Comparison of ENCODE assay signal across 9 cellular contexts in the genomic region with DNA sequence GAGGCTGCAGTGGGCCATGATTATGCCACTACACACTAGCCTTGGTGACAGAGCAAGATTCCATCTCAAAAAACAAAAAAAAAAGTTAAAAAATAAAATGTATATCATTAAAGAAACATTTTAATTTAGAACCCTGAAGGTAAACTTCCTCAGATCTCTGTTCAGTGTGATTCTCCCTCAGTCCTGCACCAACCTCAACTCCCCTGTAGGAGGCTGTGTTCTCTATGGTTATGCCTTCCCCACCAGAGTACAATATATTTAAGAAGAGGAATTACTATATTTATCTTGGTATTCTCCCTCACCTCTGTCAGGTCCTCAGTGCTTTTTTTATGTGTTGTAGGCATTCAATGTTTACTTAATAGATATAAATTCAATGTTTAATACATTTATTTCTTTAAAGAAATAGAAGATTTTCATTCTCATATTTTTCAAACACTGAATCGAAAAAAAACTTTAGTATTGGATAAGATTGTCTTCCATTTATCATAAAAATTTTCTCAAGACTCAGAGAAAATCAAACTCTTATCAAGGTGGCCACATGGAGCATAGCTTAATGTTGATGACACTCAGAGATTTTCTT. TPM values are rescaled to one million over a fixed set of nuclear protein-coding genes. Genes with fewer than 3 reads are reported as not detected.
A peak's percentile ranks its signal among the peaks of the same experiment; 100 is the strongest.
DNase-seq lines count a peak whose midpoint lies in the region; ATAC-seq and TF ChIP-seq lines count a peak whose summit lies in the region.
"Had no signal": no experiment of that assay in that cellular context is flagged by ENCODE, and none has a peak within 500 bp of the region (broad histone marks: within the 10 kb centered on the region; RNA-seq: fewer than 3 reads in every experiment).

No MANE protein-coding gene starts in this region.

- intact Hi-C loops in activated B cell treated with CpG ODN at 0.5 μM for 24 hours (cut with micrococcal nuclease) (loop anchor here (1.0 to 2.0 kb wide), 4 partner anchors 37 to 467 kb away; no protein-coding TSS in a partner anchor), esophagus squamous epithelium (cut with DNase I) (loop anchor here (10.0 kb wide), 1 partner anchor 75 kb away; no protein-coding TSS in a partner anchor), spleen (cut with DNase I; ENCODE audit: low total_unique reads) (loop anchor here (10.0 kb wide), 1 partner anchor 75 kb away; no protein-coding TSS in a partner anchor)

- TF ChIP-seq CTCF in activated B cell treated with CpG ODN at 0.5 μM for 24 hours (IDR thresholded peaks at IDR 0.05) (peak; percentile 35), esophagus squamous epithelium (IDR thresholded peaks at IDR 0.05) (peak in 5 of 6 experiments; percentile 61 to 81 (median 69)), spleen (IDR thresholded peaks at IDR 0.05 in 8 of 11, conservative IDR thresholded peaks at IDR 0.05 in 3 of 11) (peak; percentile 40 to 82 (median 65))

- TF ChIP-seq POLR2A in esophagus squamous epithelium (IDR thresholded peaks at IDR 0.05) (no peak), spleen (IDR thresholded peaks at IDR 0.05) (no peak)

- H3K4me1 Mint-ChIP-seq in activated B cell treated with CpG ODN at 0.5 μM for 24 hours = peaks cover 20% of the 10 kb centered on the region

- CTCF ChIA-PET in activated B cell treated with CpG ODN at 0.5 μM for 24 hours (lab: Charles Lee) = interaction anchor here (1.0 to 3.5 kb wide), 10 partner anchors 16 to 245 kb away, joined by 3 to 24 read pairs (median 4); no protein-coding TSS in a partner anchor

- no peaks in the 10 kb centered on the region for H3K36me3 ChIP-seq in esophagus squamous epithelium
- H3K36me3 ChIP-seq in spleen = no peaks in the 10 kb centered on the region
- H3K36me3 ChIP-seq: BLaER1 had no signal

- ATAC-seq in GM21529 (IDR thresholded peaks at IDR 0.05; ENCODE audit: unreplicated experiment) = peak; percentile 38
- peak; percentile 37 for ATAC-seq in activated B cell treated with CpG ODN at 0.5 μM for 24 hours (ENCODE audit: low read depth)

- no peaks in the 10 kb centered on the region for H3K27me3 ChIP-seq in esophagus squamous epithelium
- H3K27me3 ChIP-seq in spleen (replicated peaks in 1 of 7) = no peaks in the 10 kb centered on the region
- H3K27me3 ChIP-seq: BLaER1 had no signal

- H3K9me3 ChIP-seq in esophagus squamous epithelium = no peaks in the 10 kb centered on the region
- no peaks in the 10 kb centered on the region for H3K9me3 ChIP-seq in spleen

- WGBS in esophagus squamous epithelium, 2 donors = 96 to 100% methylated on average over 1 of the region's 1 CpG
- WGBS in spleen, 5 donors = 97 to 100% (median 98%) methylated on average over 1 of the region's 1 CpG

- no peak overlapping the region for H3K4me3 ChIP-seq in esophagus squamous epithelium
- H3K4me3 ChIP-seq in spleen = no peak overlapping the region
- H3K4me3 ChIP-seq: BLaER1 had no signal

- peak; percentile 1 for DNase-seq in NCI-H1105 (lab: John Stamatoyannopoulos, UW)
- DNase-seq in NCI-H1105 treated with DMSO at 0.1 percent for 48 hours (lab: John Stamatoyannopoulos, UW) = no peak
- DNase-seq in LHCN-M2 (ENCODE audit: low read depth) = peak; percentile 45
- DNase-seq in activated B cell treated with CpG ODN at 0.5 μM for 24 hours = no peak
- DNase-seq in esophagus squamous epithelium (lab: John Stamatoyannopoulos, UW) = no peak
- no peak for DNase-seq in spleen
- no peak for DNase-seq in NCI-H510A (lab: John Stamatoyannopoulos, UW)

- no peak overlapping the region for H3K4me3 Mint-ChIP-seq in activated B cell treated with CpG ODN at 0.5 μM for 24 hours

- no peak overlapping the region for H3K27ac Mint-ChIP-seq in activated B cell treated with CpG ODN at 0.5 μM for 24 hours

- peaks cover 0 to 16% (median 8%) of the 10 kb centered on the region in 3 donors for H3K4me1 ChIP-seq in esophagus squamous epithelium
- H3K4me1 ChIP-seq in spleen = peaks cover 5 to 27% (median 9%) of the 10 kb centered on the region in 6 donors

- no peaks in the 10 kb centered on the region for H3K9me3 Mint-ChIP-seq in activated B cell treated with CpG ODN at 0.5 μM for 24 hours

- POLR2A ChIA-PET in activated B cell treated with CpG ODN at 0.5 μM for 24 hours (lab: Charles Lee) = no interaction called here

- H3K27me3 Mint-ChIP-seq in activated B cell treated with CpG ODN at 0.5 μM for 24 hours = no peaks in the 10 kb centered on the region

- no peaks in the 10 kb centered on the region for H3K36me3 Mint-ChIP-seq in activated B cell treated with CpG ODN at 0.5 μM for 24 hours (ENCODE audit: low read depth)

- H3K27ac ChIP-seq in esophagus squamous epithelium = no peak overlapping the region
- H3K27ac ChIP-seq in spleen = no peak overlapping the region
- H3K27ac ChIP-seq: BLaER1 had no signal

RNA-seq across cellular contexts. Expression of gene LRRC8B, which starts 4.8 kb away (rescaled TPM):
- total RNA-seq in LHCN-M2 (2014; rRNA removed) (5.7 and 6.0 TPM in 2 replicates), activated B cell treated with CpG ODN at 0.5 μM for 24 hours (14.7 and 19.1 TPM in 2 replicates), esophagus squamous epithelium (10 to 100 TPM in 1 of 4 donors, 1 to 10 TPM in 3; 8.7 to 19.5 (median 9.2) TPM), spleen (10 to 100 TPM; 11.6 to 22.5 (median 14.3) TPM)
- polyA plus RNA-seq in LHCN-M2 (2012) = 0.62 TPM
- 1 to 10 TPM; 1.7 to 3.0 (median 2.0) TPM for polyA plus RNA-seq in spleen

Comparison
In these comparisons a context has a peak if more than half of its experiments do, and no peak if none do; other contexts are left out.
1. DNase-seq: peak in NCI-H1105 (single experiment) and LHCN-M2 (single experiment); none in NCI-H1105 treated with DMSO at 0.1 percent for 48 hours (single experiment), activated B cell treated with CpG ODN at 0.5 μM for 24 hours (single experiment), esophagus squamous epithelium (single experiment), spleen (single experiment) and NCI-H510A (single experiment).
2. Peak in every context shown above with its lines, with median percentiles within 50 percentile points of each other: CTCF ChIP-seq.